Comparison of ENCODE assay signal across 20 cellular contexts in genomic region chr2:23703037-23703582, GRCh38.
DNase-seq lines count a peak whose midpoint lies in the region; ATAC-seq, FAIRE-seq and TF ChIP-seq lines count a peak whose summit lies in the region.
"Had no signal": no experiment of that assay in that cellular context is flagged by ENCODE, and none has a peak within 500 bp of the region (broad histone marks: within the 10 kb centered on the region; RNA-seq: fewer than 3 reads in every experiment).

No MANE protein-coding gene starts in this region.

- no peak for TF ChIP-seq RAD21 in H1 (IDR thresholded peaks at IDR 0.05 in 1 of 2, conservative IDR thresholded peaks at IDR 0.05 in 1 of 2; ENCODE audit: low read depth in 2 of 2, low read length in 2 of 2)

- H3K9me3 ChIP-seq in H1 (ENCODE audit: insufficient read depth in 2 of 2, low read depth in 1 of 2, low read length in 1 of 2) (0 out of 4 replicates have a peak, but pooled peaks cover 0 to 2% of the 10 kb centered on the region in 2 experiments), osteoblast (ENCODE audit: low read depth, low read length) (no peaks in the 10 kb centered on the region)

- ATAC-seq in activated CD8-positive, alpha-beta memory T cell treated with anti-CD3 and anti-CD28 coated beads, Interleukin-2, amount 10 ng/mL, durations not matched to agents 7 days and 5 days: no peak
- no peak for ATAC-seq in GM19023 (IDR thresholded peaks at IDR 0.05; ENCODE audit: unreplicated experiment)
- ATAC-seq: HCT116, Panc1 had no signal

- H3K56ac ChIP-seq in H1 (replicated peaks; ENCODE audit: insufficient read length, low read depth, low read length): no peak overlapping the region

- POLR2A ChIA-PET in H1 (lab: Charles Lee; ENCODE audit: partially characterized antibody): interaction anchor here (1.3 to 1.4 kb wide), 2 partner anchors 84 to 148 kb away, joined by 3 read pairs; no protein-coding TSS in a partner anchor

- no peak for TF ChIP-seq CTCF in H1 (IDR thresholded peaks at IDR 0.05; ENCODE audit: control extremely low read depth in 1 of 3, insufficient read depth in 1 of 3, low read depth in 1 of 3, low read length in 3 of 3)
- TF ChIP-seq CTCF in osteoblast (IDR thresholded peaks at IDR 0.05; ENCODE audit: extremely low read depth, low read depth, low read length): no peak
- no peak for TF ChIP-seq CTCF in mesothelial cell of epicardium (IDR thresholded peaks at IDR 0.05; ENCODE audit: unreplicated experiment)

- no peak overlapping the region for H4K8ac ChIP-seq in H1 (ENCODE audit: extremely low read depth, insufficient read depth, low read length)

- CTCF ChIA-PET in activated CD8-positive, alpha-beta memory T cell treated with anti-CD3 and anti-CD28 coated beads, Interleukin-2, amount 10 ng/mL, durations not matched to agents 7 days and 5 days (lab: Charles Lee): no interaction called here
- CTCF ChIA-PET in H1 (lab: Charles Lee; ENCODE audit: partially characterized antibody): interaction anchor here (0.5 to 1.9 kb wide), 8 partner anchors 10 to 1088 kb away, joined by 3 to 5 read pairs (median 3); no protein-coding TSS in a partner anchor

- no peak overlapping the region for H2BK12ac ChIP-seq in H1 (ENCODE audit: low read depth, low read length)

- H3K4ac ChIP-seq in H1 (replicated peaks; ENCODE audit: insufficient read length, low read depth, low read length): no peak overlapping the region

- no peak overlapping the region for H2BK15ac ChIP-seq in H1 (ENCODE audit: low read length)

- no peak for TF ChIP-seq POLR2A in H1 (IDR thresholded peaks at IDR 0.05; ENCODE audit: control extremely low read depth in 1 of 2, low read depth in 2 of 2, low read length in 2 of 2)

- intact Hi-C loops in activated T-helper 2 cell treated with anti-CD3 and anti-CD28 coated beads, Interferon-gamma antibody, Interleukin-2, Interleukin-4, amounts not matched to agents 10 μg/mL and 5 μg/mL and 100 μg/mL, durations not matched to agents 14 hours and 24 hours and 36 hours (cut with micrococcal nuclease): no loop called here

- H2AFZ ChIP-seq in H1 (ENCODE audit: low read length) (no peak overlapping the region), osteoblast (ENCODE audit: low read length) (no peak overlapping the region)

- H3K36me3 Mint-ChIP-seq in activated CD8-positive, alpha-beta memory T cell treated with anti-CD3 and anti-CD28 coated beads, Interleukin-2, amount 10 ng/mL, durations not matched to agents 7 days and 5 days: no peaks in the 10 kb centered on the region
- H3K36me3 Mint-ChIP-seq in mesothelial cell of epicardium: peaks cover 49% of the 10 kb centered on the region
- H3K36me3 Mint-ChIP-seq in activated T-helper 2 cell treated with anti-CD3 and anti-CD28 coated beads, Interferon-gamma antibody, Interleukin-2, Interleukin-4, amounts not matched to agents 10 μg/mL and 5 μg/mL and 100 μg/mL, durations not matched to agents 14 hours and 24 hours and 36 hours (ENCODE audit: low read depth): no peaks in the 10 kb centered on the region

- H4K91ac ChIP-seq in H1 (replicated peaks; ENCODE audit: insufficient read length, low read length): no peak overlapping the region

- H2BK120ac ChIP-seq in H1 (replicated peaks; ENCODE audit: low read depth, low read length): no peak overlapping the region

- TF ChIP-seq EP300 in H1 (IDR thresholded peaks at IDR 0.05; ENCODE audit: borderline replicate concordance in 1 of 2, low read depth in 2 of 2, low read length in 2 of 2): no peak

- H3K27ac Mint-ChIP-seq in activated CD8-positive, alpha-beta memory T cell treated with anti-CD3 and anti-CD28 coated beads, Interleukin-2, amount 10 ng/mL, durations not matched to agents 7 days and 5 days: no peak overlapping the region
- H3K27ac Mint-ChIP-seq in mesothelial cell of epicardium: no peak overlapping the region
- H3K27ac Mint-ChIP-seq in activated T-helper 2 cell treated with anti-CD3 and anti-CD28 coated beads, Interferon-gamma antibody, Interleukin-2, Interleukin-4, amounts not matched to agents 10 μg/mL and 5 μg/mL and 100 μg/mL, durations not matched to agents 14 hours and 24 hours and 36 hours: no peak overlapping the region

- H4K20me1 ChIP-seq in H1 (replicated peaks in 1 of 2; ENCODE audit: control insufficient read depth in 1 of 2, insufficient read depth in 2 of 2, low read length in 2 of 2) (peaks cover 0 to 2% of the 10 kb centered on the region in 2 experiments), osteoblast (ENCODE audit: insufficient read depth, low read length) (no peaks in the 10 kb centered on the region)

- no peak overlapping the region for H3K4me3 Mint-ChIP-seq in activated CD8-positive, alpha-beta memory T cell treated with anti-CD3 and anti-CD28 coated beads, Interleukin-2, amount 10 ng/mL, durations not matched to agents 7 days and 5 days
- H3K4me3 Mint-ChIP-seq in mesothelial cell of epicardium: no peak overlapping the region
- no peak overlapping the region for H3K4me3 Mint-ChIP-seq in activated T-helper 2 cell treated with anti-CD3 and anti-CD28 coated beads, Interferon-gamma antibody, Interleukin-2, Interleukin-4, amounts not matched to agents 10 μg/mL and 5 μg/mL and 100 μg/mL, durations not matched to agents 14 hours and 24 hours and 36 hours (ENCODE audit: low read depth)
- H3K4me3 Mint-ChIP-seq: CD4-positive, alpha-beta memory T cell had no signal

- H3K4me1 ChIP-seq in H1 (replicated peaks in 1 of 4; ENCODE audit: control insufficient read depth in 3 of 4, insufficient read depth in 4 of 4, low read length in 3 of 4) (peaks cover 0 to 13% (median 4%) of the 10 kb centered on the region in 4 experiments; a peak in 5 of 7 replicates), osteoblast (ENCODE audit: insufficient read depth, low read length) (peaks cover 2% of the 10 kb centered on the region)

- no peaks in the 10 kb centered on the region for H3K27me3 Mint-ChIP-seq in activated CD8-positive, alpha-beta memory T cell treated with anti-CD3 and anti-CD28 coated beads, Interleukin-2, amount 10 ng/mL, durations not matched to agents 7 days and 5 days
- H3K27me3 Mint-ChIP-seq in mesothelial cell of epicardium (ENCODE audit: low read depth): no peaks in the 10 kb centered on the region
- H3K27me3 Mint-ChIP-seq in activated T-helper 2 cell treated with anti-CD3 and anti-CD28 coated beads, Interferon-gamma antibody, Interleukin-2, Interleukin-4, amounts not matched to agents 10 μg/mL and 5 μg/mL and 100 μg/mL, durations not matched to agents 14 hours and 24 hours and 36 hours (ENCODE audit: low read depth): no peaks in the 10 kb centered on the region
- H3K27me3 Mint-ChIP-seq: CD4-positive, alpha-beta memory T cell had no signal

- H3K36me3 ChIP-seq in H7 (replicated peaks; ENCODE audit: control insufficient read depth, insufficient read depth, low read length): no peaks in the 10 kb centered on the region
- no peaks in the 10 kb centered on the region for H3K36me3 ChIP-seq in H1 (ENCODE audit: control insufficient read depth in 2 of 4, insufficient read depth in 4 of 4, low read length in 3 of 4)
- H3K36me3 ChIP-seq in osteoblast (ENCODE audit: insufficient read depth, low read length): no peaks in the 10 kb centered on the region

- H3K27me3 ChIP-seq in H7 (ENCODE audit: control insufficient read depth, insufficient read depth, low read length) (no peaks in the 10 kb centered on the region), H1 (replicated peaks in 1 of 4; ENCODE audit: control insufficient read depth in 3 of 4, extremely low read depth in 1 of 4, insufficient read depth in 3 of 4, low read length in 3 of 4) (no peaks in the 10 kb centered on the region), osteoblast (ENCODE audit: insufficient read depth, low read length) (no peaks in the 10 kb centered on the region)

- no peaks in the 10 kb centered on the region for H3K4me1 Mint-ChIP-seq in activated CD8-positive, alpha-beta memory T cell treated with anti-CD3 and anti-CD28 coated beads, Interleukin-2, amount 10 ng/mL, durations not matched to agents 7 days and 5 days
- H3K4me1 Mint-ChIP-seq in mesothelial cell of epicardium: peaks cover 15% of the 10 kb centered on the region
- no peaks in the 10 kb centered on the region for H3K4me1 Mint-ChIP-seq in activated T-helper 2 cell treated with anti-CD3 and anti-CD28 coated beads, Interferon-gamma antibody, Interleukin-2, Interleukin-4, amounts not matched to agents 10 μg/mL and 5 μg/mL and 100 μg/mL, durations not matched to agents 14 hours and 24 hours and 36 hours (ENCODE audit: low read depth)

- H3K79me2 ChIP-seq in H1 (ENCODE audit: control insufficient read depth in 1 of 2, insufficient read depth in 2 of 2, low read length in 2 of 2): no peaks in the 10 kb centered on the region
- H3K79me2 ChIP-seq in osteoblast (ENCODE audit: insufficient read depth, low read length): no peaks in the 10 kb centered on the region

- no peak overlapping the region for H4K5ac ChIP-seq in H1 (ENCODE audit: insufficient read length, low read depth, low read length)

- no peaks in the 10 kb centered on the region for H3K9me3 Mint-ChIP-seq in activated CD8-positive, alpha-beta memory T cell treated with anti-CD3 and anti-CD28 coated beads, Interleukin-2, amount 10 ng/mL, durations not matched to agents 7 days and 5 days (ENCODE audit: low read depth)
- peaks cover 10% of the 10 kb centered on the region for H3K9me3 Mint-ChIP-seq in mesothelial cell of epicardium
- H3K9me3 Mint-ChIP-seq in activated T-helper 2 cell treated with anti-CD3 and anti-CD28 coated beads, Interferon-gamma antibody, Interleukin-2, Interleukin-4, amounts not matched to agents 10 μg/mL and 5 μg/mL and 100 μg/mL, durations not matched to agents 14 hours and 24 hours and 36 hours: no peaks in the 10 kb centered on the region

- H3K23ac ChIP-seq in H1 (ENCODE audit: insufficient read length): no peak overlapping the region

- H3K18ac ChIP-seq in H1 (ENCODE audit: extremely low read depth, low read length): no peak overlapping the region

- H3K9ac ChIP-seq in H1 (replicated peaks in 1 of 4; ENCODE audit: extremely low read depth in 1 of 4, low read depth in 3 of 4, low read length in 3 of 4): no peak overlapping the region

- H3K23me2 ChIP-seq in H1 (ENCODE audit: low read depth, low read length): no peaks in the 10 kb centered on the region

- FAIRE-seq in H1 (lab: Jason Lieb, UNC): no peak
- FAIRE-seq: GM19239 had no signal

- DNase-seq in activated CD8-positive, alpha-beta memory T cell treated with anti-CD3 and anti-CD28 coated beads, Interleukin-2, amount 10 ng/mL, durations not matched to agents 7 days and 5 days: peak; percentile 31
- no peak for DNase-seq in activated CD8-positive, alpha-beta memory T cell treated with anti-CD3 and anti-CD28 coated beads, Interleukin-2, amount 50 U/mL, for 48 hours
- DNase-seq in H7 (peak; percentile 29), H1 (ENCODE audit: low read depth in 1 of 2, low spot score in 2 of 2) (peak in 1 of 2 experiments; percentile 41), osteoblast (ENCODE audit: insufficient read length, low spot score, missing footprints) (peak; percentile 14), mesothelial cell of epicardium (ENCODE audit: low spot score in 2 of 2, unreplicated experiment in 2 of 2) (no peak)
- DNase-seq in activated T-helper 2 cell treated with anti-CD3 and anti-CD28 coated beads, Interferon-gamma antibody, Interleukin-2, Interleukin-4, amounts not matched to agents 10 μg/mL and 5 μg/mL and 100 μg/mL, durations not matched to agents 14 hours and 24 hours and 36 hours (ENCODE audit: low spot score): no peak
- DNase-seq: CD4-positive, alpha-beta memory T cell; DMS153; GDM1; NCI-H1436 treated with DMSO at 0.1 percent for 48 hours; NCI-H2029; NCI-H2171 treated with DMSO at 0.1 percent for 48 hours; NCI-H446; NCI-H526 treated with DMSO at 0.1 percent for 48 hours; Right ventricle myocardium superior had no signal

- no peak overlapping the region for H3K14ac ChIP-seq in H1 (ENCODE audit: insufficient read length)

- H2BK20ac ChIP-seq in H1 (ENCODE audit: low read length): no peak overlapping the region

- no peak overlapping the region for H2BK5ac ChIP-seq in H1 (ENCODE audit: low read depth, low read length)

- WGBS in H1 (ENCODE audit: extremely low coverage in 1 of 2, insufficient coverage in 1 of 2, insufficient read length in 1 of 2, insufficient replicate concordance in 2 of 2, low coverage in 1 of 2, low lambda C conversion rate in 2 of 2, missing lambda C conversion rate in 1 of 2), 2 experiments: 91% methylated on average over 17 of the region's 17 CpGs; no CpG with 5 or more reads in 1 of the 2 experiments

- H3K4me3 ChIP-seq in H7 (ENCODE audit: insufficient read depth, low read depth, low read length) (no peak overlapping the region), H1 (ENCODE audit: extremely low read depth in 1 of 4, insufficient read depth in 2 of 4, low read depth in 3 of 4, low read length in 4 of 4) (no peak overlapping the region), osteoblast (ENCODE audit: insufficient read depth, low read length) (no peak overlapping the region)

- H2AK5ac ChIP-seq in H1 (ENCODE audit: low read depth, low read length): 0 out of 2 replicates have a peak overlapping the region, but pooled peaks have one; percentile 61

- H3K27ac ChIP-seq in H1 (ENCODE audit: low read depth, low read length) (no peak overlapping the region), osteoblast (ENCODE audit: low read depth, low read length) (no peak overlapping the region)

- H3K4me2 ChIP-seq in H1 (ENCODE audit: insufficient read depth in 1 of 2, low read depth in 2 of 2, low read length in 2 of 2) (no peak overlapping the region), osteoblast (ENCODE audit: insufficient read depth, low read length) (no peak overlapping the region)

- H3K79me1 ChIP-seq in H1 (ENCODE audit: low read depth, low read length): no peaks in the 10 kb centered on the region

Comparison
In these comparisons a context has a peak if more than half of its experiments do, and no peak if none do; other contexts are left out.
1. DNase-seq: peak in activated CD8-positive, alpha-beta memory T cell treated with anti-CD3 and anti-CD28 coated beads, Interleukin-2, amount 10 ng/mL, durations not matched to agents 7 days and 5 days (single experiment), H7 (single experiment) and osteoblast (single experiment); none in activated CD8-positive, alpha-beta memory T cell treated with anti-CD3 and anti-CD28 coated beads, Interleukin-2, amount 50 U/mL, for 48 hours (single experiment), mesothelial cell of epicardium (0 of 2) and activated T-helper 2 cell treated with anti-CD3 and anti-CD28 coated beads, Interferon-gamma antibody, Interleukin-2, Interleukin-4, amounts not matched to agents 10 μg/mL and 5 μg/mL and 100 μg/mL, durations not matched to agents 14 hours and 24 hours and 36 hours (single experiment).